In genomic region chr17:48596735-48597491, GRCh38 we compare ENCODE assay signal across 9 cellular contexts. TPM values are rescaled to one million over a fixed set of nuclear protein-coding genes. Genes with fewer than 3 reads are reported as not detected.
DNase-seq lines count a peak whose midpoint lies in the region; ATAC-seq, FAIRE-seq and TF ChIP-seq lines count a peak whose summit lies in the region.
"Had no signal": no experiment of that assay in that cellular context is flagged by ENCODE, and none has a peak within 500 bp of the region (broad histone marks: within the 10 kb centered on the region; RNA-seq: fewer than 3 reads in every experiment).

No MANE protein-coding gene starts in this region.

- H3K36me3 ChIP-seq in SJSA1 (peaks cover 11% of the 10 kb centered on the region), skeletal muscle tissue (ENCODE audit: control insufficient read depth in 3 of 3, insufficient read depth in 3 of 3, low read length in 3 of 3) (no peaks in the 10 kb centered on the region), WERI-Rb-1 (no peaks in the 10 kb centered on the region)

- no peak overlapping the region for H3K27ac ChIP-seq in SJSA1
- no peak overlapping the region for H3K27ac ChIP-seq in skeletal muscle tissue (ENCODE audit: low read depth, low read length)
- H3K27ac ChIP-seq in WERI-Rb-1 = no peak overlapping the region
- H3K27ac ChIP-seq: epithelial cell of prostate had no signal

- DNase-seq in H54 (ENCODE audit: insufficient read length, low spot score) = no peak
- DNase-seq in SJSA1 (ENCODE audit: low read depth in 1 of 2, low spot score in 2 of 2) = no peak
- peak; percentile 51 for DNase-seq in glomerular visceral epithelial cell (ENCODE audit: extremely low spot score)
- DNase-seq in WERI-Rb-1 = no peak
- no peak for DNase-seq in GM19238 (ENCODE audit: insufficient read length, low spot score)

- H3K27me3 ChIP-seq in SJSA1 (replicated peaks) (peaks cover 7% of the 10 kb centered on the region), skeletal muscle tissue (ENCODE audit: control insufficient read depth in 3 of 3, insufficient read depth in 3 of 3, low read length in 3 of 3) (peaks cover 87 to 95% (median 92%) of the 10 kb centered on the region in 3 donors), WERI-Rb-1 (ENCODE audit: insufficient read depth, low read depth, severe bottlenecking) (peaks cover 96% of the 10 kb centered on the region)

- no peak for FAIRE-seq in H54 (lab: Jason Lieb, UNC)

- ATAC-seq in GM19035 (IDR thresholded peaks at IDR 0.05; ENCODE audit: unreplicated experiment) = no peak

- peak overlapping the region; percentile 50 to 62 (median 57) for H3K9ac ChIP-seq in skeletal muscle tissue (ENCODE audit: low read depth in 1 of 3, low read length in 3 of 3)

- no peak for TF ChIP-seq CTCF in WERI-Rb-1 (IDR thresholded peaks at IDR 0.05; ENCODE audit: low read depth, low read length)

- H3K4me3 ChIP-seq in SJSA1 (peak overlapping the region; percentile 48), skeletal muscle tissue (ENCODE audit: low read length in 3 of 3) (peak overlapping the region; percentile 35 to 66 (median 41)), WERI-Rb-1 (ENCODE audit: low read depth, low read length) (no peak overlapping the region)

- H3K9me3 ChIP-seq in SJSA1 (replicated peaks) (no peaks in the 10 kb centered on the region), skeletal muscle tissue (ENCODE audit: control insufficient read depth in 3 of 3, low read length in 3 of 3) (no peaks in the 10 kb centered on the region), WERI-Rb-1 (ENCODE audit: severe bottlenecking) (no peaks in the 10 kb centered on the region)

- peak; percentile 26; the same call in 1 of the 2 replicates for TF ChIP-seq POLR2A in H54 (IDR thresholded peaks at IDR 0.05; ENCODE audit: low read depth, low read length)

- H3K4me1 ChIP-seq in SJSA1 (replicated peaks) (peaks cover 26% of the 10 kb centered on the region), skeletal muscle tissue (ENCODE audit: control insufficient read depth in 3 of 3, insufficient read depth in 3 of 3, low read length in 3 of 3) (peaks cover 12 to 30% (median 28%) of the 10 kb centered on the region in 3 donors)

RNA-seq across cellular contexts. Expression of gene HOXB5, which starts 3.3 kb away (rescaled TPM):
- total RNA-seq in SJSA1 (2014; rRNA removed; shearing (Covaris generic)) = 0.05 and 1.2 TPM in 2 replicates
- not detected for total RNA-seq in skeletal muscle tissue

RNA-seq across cellular contexts. Expression of gene HOXB3, which starts 6.9 kb away (rescaled TPM):
- 1.4 and 5.2 TPM in 2 replicates for total RNA-seq in SJSA1 (2014; rRNA removed; shearing (Covaris generic))
- total RNA-seq in skeletal muscle tissue = 4.2 TPM

RNA-seq across cellular contexts. Expression of gene HOXB6, which starts 7.9 kb away (rescaled TPM):
- total RNA-seq in SJSA1 (2014; rRNA removed; shearing (Covaris generic)) = 4.8 and 7.1 TPM in 2 replicates
- total RNA-seq in skeletal muscle tissue = not detected

RNA-seq across cellular contexts. Expression of gene HOXB7, which starts 13.9 kb away (rescaled TPM):
- total RNA-seq in SJSA1 (2014; rRNA removed; shearing (Covaris generic)) = 23.0 and 28.4 TPM in 2 replicates
- 1.0 TPM for total RNA-seq in skeletal muscle tissue

RNA-seq across cellular contexts. Expression of gene HOXB8, which starts 18.2 kb away (rescaled TPM):
- not detected in 2 replicates for total RNA-seq in SJSA1 (2014; rRNA removed; shearing (Covaris generic))
- total RNA-seq in skeletal muscle tissue = not detected
- total RNA-seq: T-helper 1 cell treated with Interleukin-12 subunit alpha and Interleukin-12 subunit beta and Interleukin-4 antibody, amounts not matched to agents 30 ng/mL and 1 ng/mL, for 36 hours had no signal
